ENCODE assay signal across 1 cellular context in genomic region chr3:167520656-167521360, GRCh38.
TF ChIP-seq lines count a peak whose summit lies in the region.

No MANE protein-coding gene starts in this region.

TF ChIP-seq in H1, 55 proteins besides CTCF, POLR2A, EP300 and RAD21:
- TF ChIP-seq YY1 (IDR thresholded peaks at IDR 0.05; ENCODE audit: low read depth, low read length) (no peak), POLR2AphosphoS5 (IDR thresholded peaks at IDR 0.05; ENCODE audit: low read depth, low read length) (no peak), JUN (IDR thresholded peaks at IDR 0.05; ENCODE audit: low read depth, low read length) (no peak), TAF7 (optimal IDR thresholded peaks at IDR 0.05; ENCODE audit: borderline replicate concordance, low read depth, low read length) (no peak), CTBP2 (IDR thresholded peaks at IDR 0.05; ENCODE audit: borderline replicate concordance, insufficient read depth, insufficient read length, low read length) (no peak), RNF2 (IDR thresholded peaks at IDR 0.05; ENCODE audit: borderline replicate concordance, low read depth, low read length, missing control alignments, poor library complexity, severe bottlenecking) (no peak), KDM1A (IDR thresholded peaks at IDR 0.05; ENCODE audit: borderline replicate concordance, low read length) (no peak), ATF3 (IDR thresholded peaks at IDR 0.05; ENCODE audit: insufficient read depth, low read depth, low read length) (no peak), KDM5A (IDR thresholded peaks at IDR 0.05; ENCODE audit: low read length) (no peak), TBP (IDR thresholded peaks at IDR 0.05; ENCODE audit: low read depth, low read length) (no peak), USF2 (IDR thresholded peaks at IDR 0.05; ENCODE audit: low read length) (no peak), SIX5 (IDR thresholded peaks at IDR 0.05; ENCODE audit: low read depth, low read length) (no peak), EZH2 (IDR thresholded peaks at IDR 0.05; ENCODE audit: low read depth, low read length, severe bottlenecking) (no peak), TCF12 (IDR thresholded peaks at IDR 0.05; ENCODE audit: low read depth, low read length) (no peak), ZNF274 (IDR thresholded peaks at IDR 0.05; ENCODE audit: borderline replicate concordance, extremely low read depth, low read length) (no peak), RFX5 (IDR thresholded peaks at IDR 0.05; ENCODE audit: borderline replicate concordance, low read depth, low read length) (no peak), POU5F1 (IDR thresholded peaks at IDR 0.05; ENCODE audit: low read depth, low read length) (no peak)
TF ChIP-seq in H1: peak in this region for 0.
